14 cellular contexts compared by ENCODE assay signal in the genomic region with DNA sequence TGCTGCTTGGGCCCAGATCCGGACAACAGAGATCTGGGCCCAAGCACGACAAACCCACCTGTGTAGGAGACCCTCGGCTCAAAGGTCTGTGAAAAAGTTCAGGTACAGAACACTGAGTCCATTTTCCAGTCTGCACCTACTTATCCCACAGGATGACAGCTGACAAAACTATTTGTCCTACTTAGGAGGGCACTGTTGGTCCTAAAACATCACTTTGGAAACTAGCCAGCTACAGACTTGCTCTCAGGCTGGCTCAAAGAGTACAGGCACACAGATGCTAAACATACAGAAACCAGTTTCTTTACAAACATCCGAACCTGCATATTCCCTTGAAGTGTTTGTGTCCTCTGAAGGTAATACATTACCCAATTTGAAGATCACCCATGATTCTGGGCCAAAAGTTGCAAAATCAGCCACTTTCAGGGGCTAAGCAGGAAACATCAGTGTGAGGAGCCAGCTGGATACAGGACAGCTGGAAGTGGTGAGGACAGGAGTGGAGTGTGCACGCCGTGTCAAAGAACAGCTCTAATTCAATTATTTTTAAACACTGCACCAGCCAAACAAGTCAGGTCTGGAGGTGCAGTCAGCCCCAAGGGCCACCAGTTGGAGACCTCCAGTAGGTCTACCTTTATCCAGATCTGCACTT.
DNase-seq lines count a peak whose midpoint lies in the region; ATAC-seq and TF ChIP-seq lines count a peak whose summit lies in the region.
"Had no signal": no experiment of that assay in that cellular context is flagged by ENCODE, and none has a peak within 500 bp of the region (broad histone marks: within the 10 kb centered on the region; RNA-seq: fewer than 3 reads in every experiment).

No MANE protein-coding gene starts in this region.

- H3K27me3 ChIP-seq in psoas muscle (ENCODE audit: insufficient read depth in 3 of 3, low read length in 2 of 3) (no peaks in the 10 kb centered on the region), brain microvascular endothelial cell (replicated peaks) (no peaks in the 10 kb centered on the region)

- TF ChIP-seq CTCF in AG10803 (conservative IDR thresholded peaks at IDR 0.05; ENCODE audit: low read length) (no peak), psoas muscle (IDR thresholded peaks at IDR 0.05) (no peak), brain microvascular endothelial cell (IDR thresholded peaks at IDR 0.05; ENCODE audit: low read depth, low read length, missing control alignments) (no peak)

- no peak overlapping the region for H3K4me3 ChIP-seq in AG10803 (ENCODE audit: low read length)
- no peak overlapping the region for H3K4me3 ChIP-seq in psoas muscle
- no peak overlapping the region for H3K4me3 ChIP-seq in brain microvascular endothelial cell (ENCODE audit: low read depth, low read length)

- intact Hi-C loops in left cardiac atrium (cut with DNase I) (no loop called here), psoas muscle (cut with DNase I) (no loop called here)

- peaks cover 27% of the 10 kb centered on the region for H3K4me1 ChIP-seq in psoas muscle

- peak; percentile 64 for DNase-seq in AG10803 (ENCODE audit: low read depth)
- peak in 1 of 61 donors; percentile 0 for DNase-seq in caudate nucleus (lab: John Stamatoyannopoulos, UW)
- peak; percentile 57 for DNase-seq in left cardiac atrium
- DNase-seq in psoas muscle = peak; percentile 67 to 80
- DNase-seq in brain microvascular endothelial cell = no peak
- no peak for DNase-seq in activated CD4-positive, CD25-positive, alpha-beta regulatory T cell treated with anti-CD3 and anti-CD28 coated beads, Interleukin-2, amount 50 U/mL, for 72 hours
- DNase-seq in amniotic stem cell (lab: John Stamatoyannopoulos, UW) = no peak
- DNase-seq: activated gamma-delta T cell treated with Interleukin-2 at 50 U/mL for 16 hours; CD8-positive, alpha-beta memory T cell; NCI-H1105; stimulated activated CD4-positive, alpha-beta T cell treated with anti-CD3 and anti-CD28 coated beads, Interleukin-4, amount 100 ng/mL, for 4 hours had no signal

- WGBS in psoas muscle, 3 donors = 26 to 51% (median 36%) methylated on average over 6 of the region's 6 CpGs

- peak overlapping the region; percentile 24 for H3K27ac ChIP-seq in caudate nucleus (ENCODE audit: low read depth, low read length)
- peak overlapping the region; percentile 46 for H3K27ac ChIP-seq in psoas muscle
- no peak overlapping the region for H3K27ac ChIP-seq in brain microvascular endothelial cell
- H3K27ac ChIP-seq: epithelial cell of prostate had no signal

- ATAC-seq in left cardiac atrium (peak; percentile 89 to 96), psoas muscle (peak; percentile 71 to 93 (median 78)), GM18870 (IDR thresholded peaks at IDR 0.05; ENCODE audit: unreplicated experiment) (no peak)
- ATAC-seq: stimulated activated effector memory CD8-positive, alpha-beta T cell treated with anti-CD3 and anti-CD28 coated beads, Interleukin-12 subunit alpha, Interleukin-12 subunit beta, amount 100 ng/mL, for 72 hours had no signal

- peaks cover 0 to 2% of the 10 kb centered on the region in 2 donors for H3K36me3 ChIP-seq in psoas muscle (ENCODE audit: insufficient read depth in 1 of 2, low read depth in 1 of 2)
- no peaks in the 10 kb centered on the region for H3K36me3 ChIP-seq in brain microvascular endothelial cell (replicated peaks)

- in situ Hi-C loops in brain microvascular endothelial cell (cut with HindIII; ENCODE audit: low pct_ligation_motif_present, low sequenced_read_pairs) = no loop called here

- H3K9me3 ChIP-seq in psoas muscle = no peaks in the 10 kb centered on the region

Comparison
In these comparisons a context has a peak if more than half of its experiments do, and no peak if none do; other contexts are left out.
1. DNase-seq: peak in AG10803 (single experiment), left cardiac atrium (single experiment) and psoas muscle (2 of 2); none in brain microvascular endothelial cell (single experiment), activated CD4-positive, CD25-positive, alpha-beta regulatory T cell treated with anti-CD3 and anti-CD28 coated beads, Interleukin-2, amount 50 U/mL, for 72 hours (single experiment) and amniotic stem cell (single experiment).